ENCODE assay signal across 31 cellular contexts in the genomic region with DNA sequence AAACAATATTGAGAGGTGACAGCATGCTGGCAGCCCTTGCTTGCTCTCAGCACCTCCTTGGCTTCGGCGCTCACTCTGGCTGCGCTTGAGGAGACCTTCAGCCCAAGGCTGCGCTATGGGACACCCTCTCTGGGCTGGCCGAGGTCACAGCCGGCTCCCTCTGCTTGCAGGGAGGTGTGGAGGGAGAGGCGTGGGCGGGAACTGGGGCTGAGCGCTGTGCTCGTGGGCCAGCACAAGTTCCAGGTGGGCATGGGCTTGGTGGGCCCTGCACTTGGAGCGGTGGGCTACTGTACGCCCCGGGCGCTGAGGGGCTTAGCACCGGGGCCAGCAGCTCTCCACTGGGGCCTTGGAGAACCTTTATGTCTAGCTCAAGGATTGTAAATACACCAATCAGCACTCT.
"Had no signal": no experiment of that assay in that cellular context is flagged by ENCODE, and none has a peak within 500 bp of the region (broad histone marks: within the 10 kb centered on the region; RNA-seq: fewer than 3 reads in every experiment).

No MANE protein-coding gene starts in this region.

- H3K27ac Mint-ChIP-seq: activated B cell treated with CpG ODN at 0.5 μM for 24 hours; activated CD8-positive, alpha-beta T cell treated with anti-CD3 and anti-CD28 coated beads for 36 hours; activated naive CD4-positive, alpha-beta T cell treated with anti-CD3 and anti-CD28 coated beads, Interleukin-2, amount 10 ng/mL, durations not matched to agents 7 days and 5 days; activated naive CD4-positive, alpha-beta T cell treated with anti-CD3 and anti-CD28 coated beads, Interleukin-2, amount 50 U/mL, for 72 hours; activated naive CD8-positive, alpha-beta T cell treated with anti-CD3 and anti-CD28 coated beads, Interleukin-2, amount 10 ng/mL, durations not matched to agents 7 days and 5 days; activated T-helper 17 cell treated with anti-CD3 and anti-CD28 coated beads, Interleukin-2, amount 50 U/mL, for 72 hours; brain; T-helper 17 cell; T-helper 2 cell treated with Interferon-gamma antibody and Interleukin-4, amounts not matched to agents 5 μg/mL and 100 μg/mL, for 36 hours had no signal

- FAIRE-seq: endometrium, endothelial cell of umbilical vein, frontal cortex had no signal

- DNase-seq: activated B cell treated with CpG ODN at 0.5 μM for 24 hours; activated CD4-positive, alpha-beta T cell treated with anti-CD3 and anti-CD28 coated beads for 48 hours; activated CD4-positive, alpha-beta T cell treated with anti-CD3 and anti-CD28 coated beads, Interleukin-2, amount 50 U/mL, for 1 hour; activated CD4-positive, alpha-beta T cell treated with anti-CD3 and anti-CD28 coated beads, Interleukin-2, amount 50 U/mL, for 48 hours; activated CD8-positive, alpha-beta memory T cell treated with anti-CD3 and anti-CD28 coated beads for 24 hours; activated CD8-positive, alpha-beta T cell treated with anti-CD3 and anti-CD28 coated beads for 36 hours; activated effector memory CD4-positive, alpha-beta T cell treated with Interleukin-2 at 50 U/mL for 16 hours; activated naive CD4-positive, alpha-beta T cell; activated naive CD4-positive, alpha-beta T cell treated with anti-CD3 and anti-CD28 coated beads, Interleukin-2, amount 10 ng/mL, durations not matched to agents 7 days and 5 days; activated naive CD8-positive, alpha-beta T cell treated with anti-CD3 and anti-CD28 coated beads, Interleukin-2, amount 10 ng/mL, durations not matched to agents 7 days and 5 days; activated T-cell treated with anti-CD3 and anti-CD28 coated beads, Interleukin-2, amount 50 U/mL, for 4 hours; central memory CD4-positive, alpha-beta T cell; cerebellar nuclear complex; colonic mucosa; effector CD8-positive, alpha-beta T cell; foreskin fibroblast; T-helper 1 cell; T-helper 17 cell; T1000; WERI-Rb-1 had no signal

- H3K4me1 Mint-ChIP-seq: activated B cell treated with CpG ODN at 0.5 μM for 24 hours; activated naive CD4-positive, alpha-beta T cell treated with anti-CD3 and anti-CD28 coated beads, Interleukin-2, amount 10 ng/mL, durations not matched to agents 7 days and 5 days; activated naive CD8-positive, alpha-beta T cell treated with anti-CD3 and anti-CD28 coated beads, Interleukin-2, amount 10 ng/mL, durations not matched to agents 7 days and 5 days; activated T-helper 17 cell treated with anti-CD3 and anti-CD28 coated beads, Interleukin-2, amount 50 U/mL, for 72 hours; brain; T-helper 17 cell had no signal

- H3K4me1 ChIP-seq: ascending aorta, breast epithelium, colonic mucosa had no signal

- H3K4me3 Mint-ChIP-seq: activated B cell treated with CpG ODN at 0.5 μM for 24 hours; activated CD8-positive, alpha-beta T cell treated with anti-CD3 and anti-CD28 coated beads for 36 hours; activated naive CD4-positive, alpha-beta T cell treated with anti-CD3 and anti-CD28 coated beads, Interleukin-2, amount 10 ng/mL, durations not matched to agents 7 days and 5 days; activated naive CD8-positive, alpha-beta T cell treated with anti-CD3 and anti-CD28 coated beads, Interleukin-2, amount 10 ng/mL, durations not matched to agents 7 days and 5 days; activated T-cell treated with anti-CD3 and anti-CD28 coated beads, Interleukin-2, amount 50 U/mL, for 4 hours; activated T-helper 17 cell treated with anti-CD3 and anti-CD28 coated beads, Interleukin-2, amount 50 U/mL, for 72 hours; brain; T-helper 17 cell; T-helper 2 cell treated with Interferon-gamma antibody and Interleukin-4, amounts not matched to agents 5 μg/mL and 100 μg/mL, for 36 hours had no signal

- H3K36me3 ChIP-seq: ascending aorta, breast epithelium, cardiac muscle cell, colonic mucosa, WERI-Rb-1 had no signal

- H3K27me3 Mint-ChIP-seq: activated B cell treated with CpG ODN at 0.5 μM for 24 hours; activated CD8-positive, alpha-beta T cell treated with anti-CD3 and anti-CD28 coated beads for 36 hours; activated naive CD4-positive, alpha-beta T cell treated with anti-CD3 and anti-CD28 coated beads, Interleukin-2, amount 10 ng/mL, durations not matched to agents 7 days and 5 days; activated naive CD8-positive, alpha-beta T cell treated with anti-CD3 and anti-CD28 coated beads, Interleukin-2, amount 10 ng/mL, durations not matched to agents 7 days and 5 days; activated T-helper 17 cell treated with anti-CD3 and anti-CD28 coated beads, Interleukin-2, amount 50 U/mL, for 72 hours; T-helper 17 cell had no signal

- H3K27ac ChIP-seq: ascending aorta, breast epithelium, cardiac muscle cell, colonic mucosa, epithelial cell of prostate, WERI-Rb-1 had no signal

- H3K4me3 ChIP-seq: ascending aorta, breast epithelium, cardiac muscle cell, colonic mucosa had no signal

- H3K9me3 Mint-ChIP-seq: brain had no signal

- H3K36me3 Mint-ChIP-seq: activated naive CD4-positive, alpha-beta T cell treated with anti-CD3 and anti-CD28 coated beads, Interleukin-2, amount 10 ng/mL, durations not matched to agents 7 days and 5 days; activated naive CD4-positive, alpha-beta T cell treated with anti-CD3 and anti-CD28 coated beads, Interleukin-2, amount 50 U/mL, for 72 hours; activated naive CD8-positive, alpha-beta T cell treated with anti-CD3 and anti-CD28 coated beads, Interleukin-2, amount 10 ng/mL, durations not matched to agents 7 days and 5 days; brain had no signal

- H3K9me3 ChIP-seq: ascending aorta, breast epithelium, colonic mucosa had no signal

- H3K27me3 ChIP-seq: ascending aorta, breast epithelium, cardiac muscle cell, colonic mucosa had no signal
